3 cellular contexts compared by ENCODE assay signal in the genomic region with DNA sequence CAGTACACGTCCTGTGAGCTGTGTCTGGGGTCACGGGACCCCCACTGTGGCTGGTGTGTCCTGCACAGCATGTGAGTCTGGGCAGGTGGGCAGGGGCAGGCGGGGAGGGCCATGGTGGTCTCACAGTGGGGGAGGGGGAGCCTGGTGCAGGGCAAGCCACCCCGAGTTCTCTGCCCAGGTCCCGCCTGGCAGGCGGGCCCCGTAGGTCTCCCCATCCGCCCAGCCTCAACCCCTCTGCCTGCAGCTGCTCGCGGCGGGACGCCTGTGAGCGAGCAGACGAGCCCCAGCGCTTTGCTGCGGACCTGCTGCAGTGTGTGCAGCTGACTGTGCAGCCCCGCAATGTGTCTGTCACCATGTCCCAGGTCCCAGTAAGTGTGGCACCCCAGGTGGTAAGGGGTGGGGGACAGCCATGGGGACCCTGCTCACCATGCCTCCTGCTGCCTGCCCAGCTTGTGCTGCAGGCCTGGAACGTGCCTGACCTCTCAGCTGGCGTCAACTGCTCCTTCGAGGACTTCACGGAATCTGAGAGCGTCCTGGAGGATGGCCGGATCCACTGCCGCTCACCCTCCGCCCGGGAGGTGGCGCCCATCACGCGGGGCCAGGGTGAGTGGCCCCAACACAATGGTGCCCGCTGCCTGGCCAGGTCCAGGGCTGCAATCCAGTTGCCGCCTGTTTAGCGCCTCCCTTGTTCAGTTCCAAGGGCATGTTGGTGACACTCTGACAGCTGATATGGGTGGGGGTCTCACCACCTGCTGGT.
TF ChIP-seq lines count a peak whose summit lies in the region.

No MANE protein-coding gene starts in this region.

TF ChIP-seq in HepG2, 621 proteins besides CTCF, POLR2A, EP300 and RAD21:
- TF ChIP-seq NR3C1 (CRISPR knock-in tag; IDR thresholded peaks at IDR 0.05), result no peak
- TF ChIP-seq SMAD9 (CRISPR knock-in tag; IDR thresholded peaks at IDR 0.05), result no peak
- TF ChIP-seq AGO2 (optimal IDR thresholded peaks at IDR 0.05; ENCODE audit: low read depth, low read length), result peak; percentile 58
- TF ChIP-seq, protein P1, sequence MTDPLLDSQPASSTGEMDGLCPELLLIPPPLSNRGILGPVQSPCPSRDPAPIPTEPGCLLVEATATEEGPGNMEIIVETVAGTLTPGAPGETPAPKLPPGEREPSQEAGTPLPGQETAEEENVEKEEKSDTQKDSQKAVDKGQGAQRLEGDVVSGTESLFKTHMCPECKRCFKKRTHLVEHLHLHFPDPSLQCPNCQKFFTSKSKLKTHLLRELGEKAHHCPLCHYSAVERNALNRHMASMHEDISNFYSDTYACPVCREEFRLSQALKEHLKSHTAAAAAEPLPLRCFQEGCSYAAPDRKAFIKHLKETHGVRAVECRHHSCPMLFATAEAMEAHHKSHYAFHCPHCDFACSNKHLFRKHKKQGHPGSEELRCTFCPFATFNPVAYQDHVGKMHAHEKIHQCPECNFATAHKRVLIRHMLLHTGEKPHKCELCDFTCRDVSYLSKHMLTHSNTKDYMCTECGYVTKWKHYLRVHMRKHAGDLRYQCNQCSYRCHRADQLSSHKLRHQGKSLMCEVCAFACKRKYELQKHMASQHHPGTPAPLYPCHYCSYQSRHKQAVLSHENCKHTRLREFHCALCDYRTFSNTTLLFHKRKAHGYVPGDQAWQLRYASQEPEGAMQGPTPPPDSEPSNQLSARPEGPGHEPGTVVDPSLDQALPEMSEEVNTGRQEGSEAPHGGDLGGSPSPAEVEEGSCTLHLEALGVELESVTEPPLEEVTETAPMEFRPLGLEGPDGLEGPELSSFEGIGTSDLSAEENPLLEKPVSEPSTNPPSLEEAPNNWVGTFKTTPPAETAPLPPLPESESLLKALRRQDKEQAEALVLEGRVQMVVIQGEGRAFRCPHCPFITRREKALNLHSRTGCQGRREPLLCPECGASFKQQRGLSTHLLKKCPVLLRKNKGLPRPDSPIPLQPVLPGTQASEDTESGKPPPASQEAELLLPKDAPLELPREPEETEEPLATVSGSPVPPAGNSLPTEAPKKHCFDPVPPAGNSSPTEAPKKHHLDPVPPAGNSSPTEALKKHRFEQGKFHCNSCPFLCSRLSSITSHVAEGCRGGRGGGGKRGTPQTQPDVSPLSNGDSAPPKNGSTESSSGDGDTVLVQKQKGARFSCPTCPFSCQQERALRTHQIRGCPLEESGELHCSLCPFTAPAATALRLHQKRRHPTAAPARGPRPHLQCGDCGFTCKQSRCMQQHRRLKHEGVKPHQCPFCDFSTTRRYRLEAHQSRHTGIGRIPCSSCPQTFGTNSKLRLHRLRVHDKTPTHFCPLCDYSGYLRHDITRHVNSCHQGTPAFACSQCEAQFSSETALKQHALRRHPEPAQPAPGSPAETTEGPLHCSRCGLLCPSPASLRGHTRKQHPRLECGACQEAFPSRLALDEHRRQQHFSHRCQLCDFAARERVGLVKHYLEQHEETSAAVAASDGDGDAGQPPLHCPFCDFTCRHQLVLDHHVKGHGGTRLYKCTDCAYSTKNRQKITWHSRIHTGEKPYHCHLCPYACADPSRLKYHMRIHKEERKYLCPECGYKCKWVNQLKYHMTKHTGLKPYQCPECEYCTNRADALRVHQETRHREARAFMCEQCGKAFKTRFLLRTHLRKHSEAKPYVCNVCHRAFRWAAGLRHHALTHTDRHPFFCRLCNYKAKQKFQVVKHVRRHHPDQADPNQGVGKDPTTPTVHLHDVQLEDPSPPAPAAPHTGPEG (CRISPR knock-in tag; IDR thresholded peaks at IDR 0.05), result no peak
TF ChIP-seq in HepG2: peak in this region for 1.

TF ChIP-seq in HEK293, 187 proteins besides CTCF, POLR2A, EP300 and RAD21:
- TF ChIP-seq ZIC2 (tag by site-specific recombination; IDR thresholded peaks at IDR 0.05) (peak; percentile 44), SP2 (tag by site-specific recombination; IDR thresholded peaks at IDR 0.05) (no peak)

TF ChIP-seq in K562, 482 proteins besides CTCF, POLR2A, EP300 and RAD21:
- 0 out of 2 replicates have a peak, but pooled peaks have one; percentile 40 for TF ChIP-seq POLR2G (IDR thresholded peaks at IDR 0.05; ENCODE audit: low read depth, low read length)
- TF ChIP-seq MAFG (tag; conservative IDR thresholded peaks at IDR 0.05), result no peak
- no peak for TF ChIP-seq WHSC1 (IDR thresholded peaks at IDR 0.05; ENCODE audit: low read length)
